ENCODE assay signal across 25 cellular contexts in the genomic region with DNA sequence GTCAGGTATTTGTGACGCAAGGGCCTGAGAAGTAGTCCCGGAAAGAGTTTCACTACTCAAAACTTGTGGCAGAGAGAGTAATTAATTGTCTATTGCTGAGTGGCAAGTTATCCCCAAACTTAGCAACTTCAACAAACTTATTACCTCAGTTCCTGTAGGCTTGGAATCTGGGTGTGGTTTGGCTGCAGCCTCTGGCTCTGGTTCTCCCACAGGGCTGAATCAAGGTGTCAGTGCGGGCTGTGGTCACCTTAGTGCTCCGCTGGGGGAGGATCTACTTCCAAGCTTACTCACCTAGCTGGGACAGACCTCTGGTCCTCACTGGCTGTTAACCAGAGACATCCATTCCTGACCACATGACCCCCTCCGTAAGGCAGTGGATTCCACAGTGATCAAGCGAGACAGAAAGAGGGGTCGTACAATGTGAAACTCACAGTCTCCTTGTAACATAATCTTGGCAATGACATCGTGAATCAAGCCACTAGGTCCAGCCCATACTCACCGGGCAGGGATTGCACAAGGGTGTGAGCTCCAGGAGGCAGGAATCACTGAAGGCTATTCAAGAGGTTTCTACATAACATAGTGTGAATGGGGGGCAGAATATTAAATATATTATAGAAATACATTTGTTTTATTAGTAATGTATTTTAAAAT.
DNase-seq lines count a peak whose midpoint lies in the region; ATAC-seq, FAIRE-seq and TF ChIP-seq lines count a peak whose summit lies in the region.
"Had no signal": no experiment of that assay in that cellular context is flagged by ENCODE, and none has a peak within 500 bp of the region (broad histone marks: within the 10 kb centered on the region; RNA-seq: fewer than 3 reads in every experiment).

No MANE protein-coding gene starts in this region.

- no peak overlapping the region for H3K27ac Mint-ChIP-seq in GM23338
- H3K27ac Mint-ChIP-seq in activated CD8-positive, alpha-beta memory T cell treated with anti-CD3 and anti-CD28 coated beads, Interleukin-2, amount 10 ng/mL, durations not matched to agents 7 days and 5 days: no peak overlapping the region
- H3K27ac Mint-ChIP-seq: activated B cell treated with CpG ODN at 0.5 μM for 24 hours had no signal

- no peaks in the 10 kb centered on the region for H3K27me3 ChIP-seq in GM23338 (ENCODE audit: insufficient read depth)
- H3K27me3 ChIP-seq in keratinocyte (ENCODE audit: control insufficient read depth, extremely low read depth, insufficient read depth, low read length): no peaks in the 10 kb centered on the region
- no peaks in the 10 kb centered on the region for H3K27me3 ChIP-seq in psoas muscle (ENCODE audit: insufficient read depth in 3 of 3, low read length in 2 of 3)
- H3K27me3 ChIP-seq: adrenal gland, ovary, Peyer's patch, upper lobe of left lung had no signal

- no peak overlapping the region for H3K27ac ChIP-seq in GM23338 (ENCODE audit: low read depth)
- peak overlapping the region; percentile 7 for H3K27ac ChIP-seq in keratinocyte (ENCODE audit: control insufficient read depth, insufficient read depth, low read length)
- H3K27ac ChIP-seq in psoas muscle: peak overlapping the region; percentile 34
- H3K27ac ChIP-seq: adrenal gland, C4-2B, ovary, Peyer's patch, SK-N-MC, upper lobe of left lung had no signal

- CTCF ChIA-PET in activated CD8-positive, alpha-beta memory T cell treated with anti-CD3 and anti-CD28 coated beads, Interleukin-2, amount 10 ng/mL, durations not matched to agents 7 days and 5 days (lab: Charles Lee): no interaction called here

- intact Hi-C loops in psoas muscle (cut with DNase I): no loop called here

- H3K9me3 Mint-ChIP-seq in GM23338: no peaks in the 10 kb centered on the region
- no peaks in the 10 kb centered on the region for H3K9me3 Mint-ChIP-seq in activated CD8-positive, alpha-beta memory T cell treated with anti-CD3 and anti-CD28 coated beads, Interleukin-2, amount 10 ng/mL, durations not matched to agents 7 days and 5 days (ENCODE audit: low read depth)
- H3K9me3 Mint-ChIP-seq: activated B cell treated with CpG ODN at 0.5 μM for 24 hours had no signal

- H3K4me1 ChIP-seq in GM23338 (ENCODE audit: insufficient read depth): peaks cover 4% of the 10 kb centered on the region; the same call in 1 of the 2 replicates
- H3K4me1 ChIP-seq in keratinocyte (ENCODE audit: control insufficient read depth, extremely low read depth, insufficient read depth, low read length): peaks cover 36% of the 10 kb centered on the region
- H3K4me1 ChIP-seq in psoas muscle: peaks cover 6% of the 10 kb centered on the region
- H3K4me1 ChIP-seq: adrenal gland, Peyer's patch, upper lobe of left lung had no signal

- H3K9me2 ChIP-seq in GM23338 (ENCODE audit: insufficient read depth): no peaks in the 10 kb centered on the region; the same call in 1 of the 2 replicates

- no peak for TF ChIP-seq CTCF in GM23338 (conservative IDR thresholded peaks at IDR 0.05; ENCODE audit: low read depth in 2 of 2)
- no peak for TF ChIP-seq CTCF in keratinocyte (optimal IDR thresholded peaks at IDR 0.05 in 1 of 3, IDR thresholded peaks at IDR 0.05 in 1 of 3, conservative IDR thresholded peaks at IDR 0.05 in 1 of 3; ENCODE audit: extremely low read depth in 1 of 3, insufficient read depth in 2 of 3, low read length in 3 of 3)
- no peak for TF ChIP-seq CTCF in psoas muscle (IDR thresholded peaks at IDR 0.05)

- H3K9me3 ChIP-seq in keratinocyte (ENCODE audit: control insufficient read depth, low read depth, low read length): no peaks in the 10 kb centered on the region
- no peaks in the 10 kb centered on the region for H3K9me3 ChIP-seq in psoas muscle
- H3K9me3 ChIP-seq: adrenal gland, ovary, Peyer's patch, upper lobe of left lung had no signal

- H3K36me3 Mint-ChIP-seq in GM23338 (ENCODE audit: low read depth): no peaks in the 10 kb centered on the region
- no peaks in the 10 kb centered on the region for H3K36me3 Mint-ChIP-seq in activated CD8-positive, alpha-beta memory T cell treated with anti-CD3 and anti-CD28 coated beads, Interleukin-2, amount 10 ng/mL, durations not matched to agents 7 days and 5 days

- no peak overlapping the region for H3K9ac ChIP-seq in keratinocyte (ENCODE audit: control insufficient read depth, extremely low read depth, insufficient read depth, low read length)

- H2AFZ ChIP-seq in GM23338 (peak overlapping the region; percentile 74), keratinocyte (ENCODE audit: control insufficient read depth, low read length) (peak overlapping the region; percentile 72)

- peak; percentile 79 for FAIRE-seq in keratinocyte (lab: Jason Lieb, UNC)
- FAIRE-seq: D721Med had no signal

- dilution Hi-C loops in keratinocyte (cut with MboI; ENCODE audit: extremely low pct_ligation_motif_present, low sequenced_read_pairs): no loop called here

- ATAC-seq in GM23338 (peak; percentile 46; the same call in 1 of the 3 replicates), psoas muscle (peak; percentile 55 to 81 (median 74))
- ATAC-seq in activated CD8-positive, alpha-beta memory T cell treated with anti-CD3 and anti-CD28 coated beads, Interleukin-2, amount 10 ng/mL, durations not matched to agents 7 days and 5 days: no peak
- ATAC-seq: sciatic nerve had no signal

- H3F3A ChIP-seq in GM23338 (replicated peaks; ENCODE audit: low read depth): no peaks in the 10 kb centered on the region

- H3K4me3 ChIP-seq in GM23338 (no peak overlapping the region), keratinocyte (ENCODE audit: control insufficient read depth in 2 of 3, extremely low read depth in 1 of 3, insufficient read depth in 2 of 3, low read depth in 1 of 3, low read length in 3 of 3) (peak overlapping the region in 1 of 3 experiments; percentile 29), psoas muscle (no peak overlapping the region)
- H3K4me3 ChIP-seq: adrenal gland, ovary, Peyer's patch, SK-N-MC, upper lobe of left lung had no signal

- H3K79me2 ChIP-seq in GM23338 (replicated peaks; ENCODE audit: insufficient read depth) (no peaks in the 10 kb centered on the region), keratinocyte (ENCODE audit: control insufficient read depth, insufficient read depth, low read length) (no peaks in the 10 kb centered on the region)

- H3K36me3 ChIP-seq in GM23338 (ENCODE audit: insufficient read depth): no peaks in the 10 kb centered on the region
- no peaks in the 10 kb centered on the region for H3K36me3 ChIP-seq in keratinocyte (ENCODE audit: control insufficient read depth in 2 of 2, extremely low read depth in 1 of 2, insufficient read depth in 2 of 2, low read length in 2 of 2)
- H3K36me3 ChIP-seq in psoas muscle (ENCODE audit: insufficient read depth in 1 of 2, low read depth in 1 of 2): no peaks in the 10 kb centered on the region
- H3K36me3 ChIP-seq: adrenal gland, ovary, Peyer's patch, upper lobe of left lung had no signal

- H3K9me1 ChIP-seq in keratinocyte (ENCODE audit: control insufficient read depth, extremely low read depth, insufficient read depth, low read length): no peaks in the 10 kb centered on the region

- DNase-seq in GM23338 (ENCODE audit: low spot score) (no peak), SW480 (ENCODE audit: low spot score) (peak; percentile 45), keratinocyte (ENCODE audit: low read depth, low spot score) (no peak), psoas muscle (peak in 1 of 2 donors; percentile 18), epidermal melanocyte (ENCODE audit: insufficient read length, low spot score) (no peak)
- no peak for DNase-seq in activated CD8-positive, alpha-beta memory T cell treated with anti-CD3 and anti-CD28 coated beads, Interleukin-2, amount 10 ng/mL, durations not matched to agents 7 days and 5 days
- DNase-seq in NK-92 treated with Interleukin-12 subunit alpha and Interleukin-12 subunit beta, amount 100 ng/mL, for 24 hours (lab: John Stamatoyannopoulos, UW): no peak
- no peak for DNase-seq in stimulated activated CD4-positive, alpha-beta T cell treated with anti-CD3 and anti-CD28 coated beads, Interleukin-2, amount 100 ng/mL, for 24 hours
- DNase-seq: ACHN; activated B cell treated with CpG ODN at 0.5 μM for 24 hours; activated CD4-positive, alpha-beta T cell treated with anti-CD3 and anti-CD28 coated beads, Interleukin-2, amount 50 U/mL, for 4 hours; activated gamma-delta T cell treated with Interleukin-2 at 50 U/mL for 16 hours; adrenal gland; cortex of kidney; NCI-H1105; NCI-H345; ovary; Peyer's patch; stimulated activated CD4-positive, alpha-beta T cell treated with anti-CD3 and anti-CD28 coated beads, Interleukin-15, amount 100 ng/mL, for 24 hours; stimulated activated CD8-positive, alpha-beta memory T cell treated with anti-CD3 and anti-CD28 coated beads, Interleukin-4, amount 100 ng/mL, for 48 hours; upper lobe of left lung had no signal

- peaks cover 15% of the 10 kb centered on the region; the same call in 2 of the 3 replicates for H3K4me1 Mint-ChIP-seq in GM23338
- no peaks in the 10 kb centered on the region for H3K4me1 Mint-ChIP-seq in activated CD8-positive, alpha-beta memory T cell treated with anti-CD3 and anti-CD28 coated beads, Interleukin-2, amount 10 ng/mL, durations not matched to agents 7 days and 5 days
- H3K4me1 Mint-ChIP-seq: activated B cell treated with CpG ODN at 0.5 μM for 24 hours had no signal

- no peak overlapping the region for H3K4me3 Mint-ChIP-seq in GM23338
- H3K4me3 Mint-ChIP-seq in activated CD8-positive, alpha-beta memory T cell treated with anti-CD3 and anti-CD28 coated beads, Interleukin-2, amount 10 ng/mL, durations not matched to agents 7 days and 5 days: no peak overlapping the region
- H3K4me3 Mint-ChIP-seq: activated B cell treated with CpG ODN at 0.5 μM for 24 hours had no signal

- no peaks in the 10 kb centered on the region for H3K27me3 Mint-ChIP-seq in GM23338 (ENCODE audit: insufficient read depth, low read depth, poor library complexity)
- H3K27me3 Mint-ChIP-seq in activated CD8-positive, alpha-beta memory T cell treated with anti-CD3 and anti-CD28 coated beads, Interleukin-2, amount 10 ng/mL, durations not matched to agents 7 days and 5 days: peaks cover 5% of the 10 kb centered on the region

- H3K4me2 ChIP-seq in GM23338: no peak overlapping the region
- peak overlapping the region; percentile 60 for H3K4me2 ChIP-seq in keratinocyte (ENCODE audit: control insufficient read depth, extremely low read depth, insufficient read depth, low read depth, low read length)

- WGBS in psoas muscle, 3 donors: 53 to 68% (median 61%) methylated on average over 9 of the region's 9 CpGs

- H4K20me1 ChIP-seq in GM23338 (replicated peaks; ENCODE audit: insufficient read depth) (no peaks in the 10 kb centered on the region), keratinocyte (ENCODE audit: control insufficient read depth, extremely low read depth, insufficient read depth, low read length) (no peaks in the 10 kb centered on the region)

TF ChIP-seq in GM23338, 12 proteins besides CTCF, POLR2A, EP300 and RAD21 (continues in another document):
- TF ChIP-seq NANOG (IDR thresholded peaks at IDR 0.05; ENCODE audit: borderline replicate concordance): no peak
